1 cellular context compared by ENCODE assay signal in the genomic region with DNA sequence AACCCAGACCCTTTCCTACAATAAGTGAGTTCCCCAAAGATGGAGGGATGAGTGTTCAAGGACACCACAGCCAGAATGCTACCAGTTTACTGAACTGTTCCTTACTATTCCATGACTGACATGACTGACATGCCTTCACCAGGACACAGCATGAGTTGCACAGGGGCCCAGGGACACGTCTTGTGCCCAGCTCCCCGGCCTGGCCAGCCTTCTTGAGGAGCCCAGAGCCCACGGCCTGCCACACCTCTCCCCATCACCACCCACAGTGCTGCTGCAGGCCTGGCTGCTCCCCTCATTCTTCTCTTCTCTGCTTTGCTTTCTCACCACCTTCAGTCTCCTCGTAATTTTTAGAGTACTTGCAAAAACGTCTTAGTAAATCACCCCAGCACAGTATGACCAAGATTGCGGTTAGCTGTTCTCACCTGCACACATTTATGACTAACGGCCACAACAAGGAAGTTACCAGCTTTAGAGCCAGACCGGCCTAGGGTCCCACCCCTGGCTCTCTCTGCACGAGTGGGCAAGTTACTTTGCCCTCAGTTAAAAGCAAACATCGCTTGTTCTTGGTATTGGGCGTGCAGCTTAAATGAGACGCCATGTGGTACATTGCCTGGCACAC.
TF ChIP-seq lines count a peak whose summit lies in the region.

No MANE protein-coding gene starts in this region.

TF ChIP-seq in H1, 55 proteins besides CTCF, POLR2A, EP300 and RAD21:
- no peak for TF ChIP-seq CBX5 (IDR thresholded peaks at IDR 0.05; ENCODE audit: low read depth, low read length)
- TF ChIP-seq NANOG (IDR thresholded peaks at IDR 0.05; ENCODE audit: insufficient read depth, low read depth, low read length, poor library complexity, severe bottlenecking) = no peak
